ENCODE assay signal across 22 cellular contexts in genomic region chr4:171353535-171353934, GRCh38.
DNase-seq lines count a peak whose midpoint lies in the region; FAIRE-seq lines count a peak whose summit lies in the region.
"Had no signal": no experiment of that assay in that cellular context is flagged by ENCODE, and none has a peak within 500 bp of the region (broad histone marks: within the 10 kb centered on the region; RNA-seq: fewer than 3 reads in every experiment).

No MANE protein-coding gene starts in this region.

- peak overlapping the region; percentile 54 for H3K4me3 ChIP-seq in SK-N-MC
- H3K4me3 ChIP-seq: BLaER1, GM12878 had no signal

- H3K9me3 ChIP-seq in SK-N-MC (ENCODE audit: low read depth, low read length) = no peaks in the 10 kb centered on the region
- H3K9me3 ChIP-seq: BE2C, BLaER1, Caco-2 had no signal

- no peak overlapping the region for H3K9ac ChIP-seq in SK-N-MC (ENCODE audit: insufficient read length)
- H3K9ac ChIP-seq: BLaER1 had no signal

- FAIRE-seq in endometrium (lab: Jason Lieb, UNC) (peak; percentile 41), RCC 7860 (lab: Jason Lieb, UNC) (no peak)
- FAIRE-seq: A204.1, D721Med, GM12878, GM12892, GM18507 had no signal

- no peaks in the 10 kb centered on the region for H3K36me3 ChIP-seq in SK-N-MC (ENCODE audit: insufficient read depth, low read length)
- H3K36me3 ChIP-seq: BE2C, BLaER1 had no signal

- DNase-seq in SK-N-MC (ENCODE audit: low read depth, low spot score) (peak; percentile 67), RCC 7860 (ENCODE audit: low spot score) (no peak), GOT3 (lab: John Stamatoyannopoulos, UW) (no peak), EL (no peak)
- DNase-seq: 8988T; ACHN; BE2C; C1 segment of cervical spinal cord; Caco-2; Calu3; CD4-positive, alpha-beta memory T cell; CD4-positive, CD25-positive, alpha-beta regulatory T cell; CD8-positive, alpha-beta memory T cell; DMS79 treated with DMSO at 0.1 percent for 48 hours; GDM1 had no signal

- H3K27ac ChIP-seq in SK-N-MC = peak overlapping the region; percentile 90
- H3K27ac ChIP-seq: BLaER1 had no signal
